In genomic region chr2:95059656-95060370, GRCh38 we compare ENCODE assay signal across 20 cellular contexts. TPM values are rescaled to one million over a fixed set of nuclear protein-coding genes. Genes with fewer than 3 reads are reported as not detected.
DNase-seq lines count a peak whose midpoint lies in the region.
"Had no signal": no experiment of that assay in that cellular context is flagged by ENCODE, and none has a peak within 500 bp of the region (broad histone marks: within the 10 kb centered on the region; RNA-seq: fewer than 3 reads in every experiment).

No MANE protein-coding gene starts in this region.

- H3K36me3 ChIP-seq in KOPT-K1 (ENCODE audit: insufficient read depth, low read length): peaks cover 4% of the 10 kb centered on the region; the same call in 1 of the 2 replicates
- H3K36me3 ChIP-seq: breast epithelium, thoracic aorta had no signal

- DNase-seq in activated naive CD4-positive, alpha-beta T cell treated with anti-CD3 and anti-CD28 coated beads, Interleukin-2, amount 50 U/mL, for 16 hours: peak; percentile 4
- no peak for DNase-seq in activated naive CD4-positive, alpha-beta T cell (lab: John Stamatoyannopoulos, UW)
- peak; percentile 78 for DNase-seq in kidney tubule cell (ENCODE audit: low spot score)
- no peak for DNase-seq in hippocampal formation (lab: John Stamatoyannopoulos, UW)
- no peak for DNase-seq in NCI-H2171 treated with DMSO at 0.1 percent for 48 hours (lab: John Stamatoyannopoulos, UW)
- DNase-seq in pons (ENCODE audit: low spot score): no peak
- DNase-seq: activated CD4-positive, alpha-beta T cell treated with anti-CD3 and anti-CD28 coated beads, Interleukin-2, amount 50 U/mL, for 1 hour; activated T-cell treated with anti-CD3 and anti-CD28 coated beads, Interleukin-2, amount 50 U/mL, for 72 hours; CD4-positive, CD25-positive, alpha-beta regulatory T cell; dermis blood vessel endothelial cell; foreskin fibroblast; GOT3; NCI-H2227 treated with DMSO at 0.1 percent for 48 hours; occipital lobe had no signal

- H3K27ac ChIP-seq in KOPT-K1 (ENCODE audit: low read depth, low read length, poor library complexity, severe bottlenecking) (peak overlapping the region; percentile 98), temporal lobe (ENCODE audit: low read depth, low read length) (peak overlapping the region; percentile 100)
- H3K27ac ChIP-seq: breast epithelium, hepatocyte, thoracic aorta had no signal

- H3K9me3 ChIP-seq in KOPT-K1 (ENCODE audit: insufficient read depth, low read length, poor library complexity, severe bottlenecking): no peaks in the 10 kb centered on the region
- H3K9me3 ChIP-seq: breast epithelium, thoracic aorta had no signal

RNA-seq across cellular contexts. Expression of gene MAL, which starts 34.3 kb away (rescaled TPM):
- total RNA-seq in temporal lobe: not detected
- total RNA-seq: K562, occipital lobe, thoracic aorta had no signal

Comparison
In these comparisons a context has a peak if more than half of its experiments do, and no peak if none do; other contexts are left out.
1. DNase-seq: peak in activated naive CD4-positive, alpha-beta T cell treated with anti-CD3 and anti-CD28 coated beads, Interleukin-2, amount 50 U/mL, for 16 hours (single experiment) and kidney tubule cell (single experiment); none in activated naive CD4-positive, alpha-beta T cell (0 of 4), hippocampal formation (0 of 2), NCI-H2171 treated with DMSO at 0.1 percent for 48 hours (single experiment) and pons (single experiment).